ENCODE assay signal across 17 cellular contexts in the genomic region with DNA sequence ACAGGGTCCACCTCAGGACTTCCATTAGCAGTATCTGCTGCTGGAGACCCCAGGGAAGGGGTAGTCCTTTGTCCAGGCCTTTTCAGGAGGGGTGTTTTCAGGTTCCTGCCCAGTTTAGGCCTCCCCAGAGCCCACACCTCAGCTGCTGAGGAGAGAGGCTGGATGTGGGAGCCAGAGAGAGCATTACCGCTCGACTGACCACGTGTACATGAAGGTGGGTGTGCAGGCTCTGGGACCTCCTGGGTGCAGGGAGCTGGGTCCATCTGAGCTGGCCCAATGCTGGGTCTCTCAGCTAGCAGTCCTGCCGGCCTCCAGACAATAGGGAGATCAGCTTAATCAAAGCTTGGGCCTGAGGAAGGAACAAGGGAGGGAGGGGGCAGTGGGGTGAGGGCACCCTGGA.
"Had no signal": no experiment of that assay in that cellular context is flagged by ENCODE, and none has a peak within 500 bp of the region (broad histone marks: within the 10 kb centered on the region; RNA-seq: fewer than 3 reads in every experiment).

No MANE protein-coding gene starts in this region.

- FAIRE-seq: astrocyte had no signal

- H3K9me3 ChIP-seq: MG63 had no signal

- H3K27ac ChIP-seq: brain microvascular endothelial cell, cardiac muscle cell, PC-9 had no signal

- H3K36me3 ChIP-seq: brain microvascular endothelial cell, cardiac muscle cell, MG63 had no signal

- H2AFZ ChIP-seq: PC-9 had no signal

- DNase-seq: activated CD4-positive, alpha-beta T cell treated with anti-CD3 and anti-CD28 coated beads for 48 hours; activated CD4-positive, alpha-beta T cell treated with anti-CD3 and anti-CD28 coated beads, Interleukin-2, amount 50 U/mL, for 4 hours; activated CD8-positive, alpha-beta memory T cell treated with anti-CD3 and anti-CD28 coated beads, Interleukin-2, amount 50 U/mL, for 48 hours; activated CD8-positive, alpha-beta T cell treated with anti-CD3 and anti-CD28 coated beads, Interleukin-2, amount 10 ng/mL, durations not matched to agents 7 days and 5 days; activated effector memory CD4-positive, alpha-beta T cell treated with anti-CD3 and anti-CD28 coated beads, Interleukin-2, amount 50 U/mL, for 16 hours; activated naive CD4-positive, alpha-beta T cell treated with Interleukin-2 at 50 U/mL for 16 hours; activated naive CD8-positive, alpha-beta T cell treated with anti-CD3 and anti-CD28 coated beads, Interleukin-2, amount 50 U/mL, for 24 hours; activated T-cell treated with anti-CD3 and anti-CD28 coated beads, Interleukin-2, amount 50 U/mL, for 1 hour; amniotic stem cell; brain microvascular endothelial cell; MG63; PC-9; T-helper 1 cell had no signal

- ATAC-seq: activated CD4-positive, CD25-positive, alpha-beta regulatory T cell treated with anti-CD3 and anti-CD28 coated beads, Interleukin-2, amount 50 U/mL, for 24 hours; activated CD8-positive, alpha-beta T cell treated with anti-CD3 and anti-CD28 coated beads, Interleukin-2, amount 10 ng/mL, durations not matched to agents 7 days and 5 days; activated naive CD4-positive, alpha-beta T cell treated with anti-CD3 and anti-CD28 coated beads, Interleukin-2, amount 50 U/mL, for 72 hours; activated naive CD8-positive, alpha-beta T cell treated with anti-CD3 and anti-CD28 coated beads, Interleukin-2, amount 50 U/mL, for 24 hours had no signal

- H3K4me2 ChIP-seq: PC-9 had no signal

- H3K4me3 ChIP-seq: cardiac muscle cell, MG63, PC-9 had no signal
